In the genomic region with DNA sequence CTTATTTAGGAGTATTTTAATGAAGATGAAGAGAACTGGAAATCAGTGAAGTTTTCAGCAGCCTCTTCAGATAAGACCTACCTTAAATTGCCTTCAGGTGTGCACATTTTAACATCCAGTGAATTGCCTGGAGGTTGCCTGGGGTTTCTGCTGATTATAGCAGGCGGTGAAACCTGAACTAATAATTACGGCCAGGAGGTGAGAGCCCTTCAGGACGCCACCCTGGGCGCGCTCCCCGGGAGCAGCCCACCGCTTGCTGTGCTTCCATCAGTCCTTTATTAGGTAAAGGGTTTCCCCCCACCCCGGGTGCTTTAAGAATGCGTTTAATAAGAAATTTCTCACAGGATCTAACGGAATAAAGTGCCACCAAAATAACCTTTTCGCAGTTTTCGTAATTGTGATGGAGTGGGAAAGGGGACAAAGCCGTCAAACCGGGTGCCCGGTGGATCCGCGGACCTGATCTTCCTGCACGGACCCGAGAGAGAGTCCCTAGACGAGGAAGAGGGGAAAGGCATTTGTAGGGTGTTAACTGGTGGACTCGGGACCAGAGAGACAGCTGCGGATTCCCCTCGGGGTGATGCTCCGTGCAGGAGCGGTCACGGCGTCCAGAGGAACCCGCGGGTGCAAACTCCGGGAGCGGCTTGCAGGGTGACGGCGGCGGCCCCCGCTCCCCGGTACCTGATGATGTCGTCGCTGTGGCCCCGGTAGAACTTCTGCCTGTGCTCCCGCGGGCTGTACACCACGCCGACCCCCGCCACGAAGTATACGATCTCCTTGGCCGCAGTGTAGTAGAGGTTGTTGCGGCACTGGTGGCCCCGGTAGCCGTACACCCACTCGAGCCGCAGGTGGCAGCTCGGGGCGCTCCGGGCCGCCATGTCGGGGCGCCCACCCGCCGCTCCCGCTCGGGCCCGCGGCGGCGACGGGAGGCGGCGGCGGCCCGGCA, we compare ENCODE assay signal across 8 cellular contexts. TPM values are rescaled to one million over a fixed set of nuclear protein-coding genes. Genes with fewer than 3 reads are reported as not detected.
DNase-seq lines count a peak whose midpoint lies in the region; TF ChIP-seq lines count a peak whose summit lies in the region.

No MANE protein-coding gene starts in this region.

- H3K27ac ChIP-seq in 22Rv1 (peak overlapping the region; percentile 35; the same call in 1 of the 2 replicates), cardiac muscle cell (no peak overlapping the region)

- no peaks in the 10 kb centered on the region for H3K9me3 ChIP-seq in cardiac muscle cell (ENCODE audit: low read depth)

- peaks cover 75% of the 10 kb centered on the region for H3K27me3 ChIP-seq in cardiac muscle cell

- H3K36me3 Mint-ChIP-seq in activated T-helper 2 cell treated with anti-CD3 and anti-CD28 coated beads, Interferon-gamma antibody, Interleukin-2, Interleukin-4, amounts not matched to agents 10 μg/mL and 5 μg/mL and 100 μg/mL, durations not matched to agents 14 hours and 24 hours and 36 hours (ENCODE audit: low read depth) = no peaks in the 10 kb centered on the region

- H3K27ac Mint-ChIP-seq in activated T-helper 2 cell treated with anti-CD3 and anti-CD28 coated beads, Interferon-gamma antibody, Interleukin-2, Interleukin-4, amounts not matched to agents 10 μg/mL and 5 μg/mL and 100 μg/mL, durations not matched to agents 14 hours and 24 hours and 36 hours = no peak overlapping the region

- intact Hi-C loops in activated T-helper 2 cell treated with anti-CD3 and anti-CD28 coated beads, Interferon-gamma antibody, Interleukin-2, Interleukin-4, amounts not matched to agents 10 μg/mL and 5 μg/mL and 100 μg/mL, durations not matched to agents 14 hours and 24 hours and 36 hours (cut with micrococcal nuclease) = loop anchor here (5.0 to 10.0 kb wide), 2 partner anchors 235 to 797 kb away; a partner anchor contains a TSS
- intact Hi-C loops in posterior cingulate gyrus (cut with DNase I) = loop anchor here (2.0 kb wide), 1 partner anchor 33 kb away; a partner anchor contains a TSS

- H3K4me3 ChIP-seq in cardiac muscle cell = peak overlapping the region; percentile 56

- no peaks in the 10 kb centered on the region for H3K9me3 Mint-ChIP-seq in activated T-helper 2 cell treated with anti-CD3 and anti-CD28 coated beads, Interferon-gamma antibody, Interleukin-2, Interleukin-4, amounts not matched to agents 10 μg/mL and 5 μg/mL and 100 μg/mL, durations not matched to agents 14 hours and 24 hours and 36 hours

- H3K4me1 ChIP-seq in cardiac muscle cell (ENCODE audit: low read depth) = no peaks in the 10 kb centered on the region

- in situ Hi-C loops in GM13976 (cut with MboI; ENCODE audit: low sequenced_read_pairs, unreplicated experiment) = no loop called here

- H3K27me3 Mint-ChIP-seq in activated T-helper 2 cell treated with anti-CD3 and anti-CD28 coated beads, Interferon-gamma antibody, Interleukin-2, Interleukin-4, amounts not matched to agents 10 μg/mL and 5 μg/mL and 100 μg/mL, durations not matched to agents 14 hours and 24 hours and 36 hours (ENCODE audit: low read depth) = peaks cover 37% of the 10 kb centered on the region

- no peaks in the 10 kb centered on the region for H3K36me3 ChIP-seq in cardiac muscle cell

- H3K4me3 Mint-ChIP-seq in activated T-helper 2 cell treated with anti-CD3 and anti-CD28 coated beads, Interferon-gamma antibody, Interleukin-2, Interleukin-4, amounts not matched to agents 10 μg/mL and 5 μg/mL and 100 μg/mL, durations not matched to agents 14 hours and 24 hours and 36 hours (ENCODE audit: low read depth) = peak overlapping the region; percentile 74

- H3K4me1 Mint-ChIP-seq in activated T-helper 2 cell treated with anti-CD3 and anti-CD28 coated beads, Interferon-gamma antibody, Interleukin-2, Interleukin-4, amounts not matched to agents 10 μg/mL and 5 μg/mL and 100 μg/mL, durations not matched to agents 14 hours and 24 hours and 36 hours (ENCODE audit: low read depth) = peaks cover 4% of the 10 kb centered on the region

- DNase-seq in GM13976 (ENCODE audit: low spot score) (peak; percentile 13), NCI-H1417 treated with DMSO at 0.1 percent for 48 hours (lab: John Stamatoyannopoulos, UW) (peak; percentile 63), cardiac muscle cell (ENCODE audit: low read depth in 1 of 2, low spot score in 1 of 2) (peak in 1 of 2 donors; percentile 8), posterior cingulate gyrus (peak in 9 of 10 donors; percentile 17 to 91 (median 33)), RPMI8226 (no peak), SKM-1 treated with dmso at 0.1 percent for 144 hours (lab: John Stamatoyannopoulos, UW; ENCODE audit: unreplicated experiment) (no peak)
- DNase-seq in activated T-helper 2 cell treated with anti-CD3 and anti-CD28 coated beads, Interferon-gamma antibody, Interleukin-2, Interleukin-4, amounts not matched to agents 10 μg/mL and 5 μg/mL and 100 μg/mL, durations not matched to agents 14 hours and 24 hours and 36 hours (ENCODE audit: low spot score) = peak; percentile 15

- no peak for TF ChIP-seq CTCF in 22Rv1 (IDR thresholded peaks at IDR 0.05)
- no peak for TF ChIP-seq CTCF in GM13976 (IDR thresholded peaks at IDR 0.05; ENCODE audit: borderline replicate concordance, control extremely low read depth, extremely low read depth, insufficient read depth, missing control alignments)
- TF ChIP-seq CTCF in cardiac muscle cell (IDR thresholded peaks at IDR 0.05; ENCODE audit: low read depth, low read length) = no peak

RNA-seq across cellular contexts. Expression of a gene that starts 0.9 kb away (rescaled TPM):
- 0.39 and 0.55 TPM in 2 replicates for total RNA-seq in activated T-helper 2 cell treated with anti-CD3 and anti-CD28 coated beads, Interferon-gamma antibody, Interleukin-2, Interleukin-4, amounts not matched to agents 10 μg/mL and 5 μg/mL and 100 μg/mL, durations not matched to agents 14 hours and 24 hours and 36 hours
- 0.11 and 0.92 TPM in 2 replicates for total RNA-seq in cardiac muscle cell
- polyA plus RNA-seq in cardiac muscle cell = 0.33 and 0.45 TPM in 2 replicates

RNA-seq across cellular contexts. Expression of a gene that starts 32.6 kb away (rescaled TPM):
- total RNA-seq in activated T-helper 2 cell treated with anti-CD3 and anti-CD28 coated beads, Interferon-gamma antibody, Interleukin-2, Interleukin-4, amounts not matched to agents 10 μg/mL and 5 μg/mL and 100 μg/mL, durations not matched to agents 14 hours and 24 hours and 36 hours = 2.1 and 3.1 TPM in 2 replicates
- total RNA-seq in cardiac muscle cell = 22.6 and 40.6 TPM in 2 replicates
- polyA plus RNA-seq in cardiac muscle cell = 29.3 and 29.8 TPM in 2 replicates

Comparison
In these comparisons a context has a peak if more than half of its experiments do, and no peak if none do; other contexts are left out.
1. DNase-seq: peak in GM13976 (single experiment), NCI-H1417 treated with DMSO at 0.1 percent for 48 hours (single experiment), activated T-helper 2 cell treated with anti-CD3 and anti-CD28 coated beads, Interferon-gamma antibody, Interleukin-2, Interleukin-4, amounts not matched to agents 10 μg/mL and 5 μg/mL and 100 μg/mL, durations not matched to agents 14 hours and 24 hours and 36 hours (single experiment) and posterior cingulate gyrus (9 of 10); none in RPMI8226 (single experiment) and SKM-1 treated with dmso at 0.1 percent for 144 hours (single experiment).